ENCODE assay signal across 8 cellular contexts in the genomic region with DNA sequence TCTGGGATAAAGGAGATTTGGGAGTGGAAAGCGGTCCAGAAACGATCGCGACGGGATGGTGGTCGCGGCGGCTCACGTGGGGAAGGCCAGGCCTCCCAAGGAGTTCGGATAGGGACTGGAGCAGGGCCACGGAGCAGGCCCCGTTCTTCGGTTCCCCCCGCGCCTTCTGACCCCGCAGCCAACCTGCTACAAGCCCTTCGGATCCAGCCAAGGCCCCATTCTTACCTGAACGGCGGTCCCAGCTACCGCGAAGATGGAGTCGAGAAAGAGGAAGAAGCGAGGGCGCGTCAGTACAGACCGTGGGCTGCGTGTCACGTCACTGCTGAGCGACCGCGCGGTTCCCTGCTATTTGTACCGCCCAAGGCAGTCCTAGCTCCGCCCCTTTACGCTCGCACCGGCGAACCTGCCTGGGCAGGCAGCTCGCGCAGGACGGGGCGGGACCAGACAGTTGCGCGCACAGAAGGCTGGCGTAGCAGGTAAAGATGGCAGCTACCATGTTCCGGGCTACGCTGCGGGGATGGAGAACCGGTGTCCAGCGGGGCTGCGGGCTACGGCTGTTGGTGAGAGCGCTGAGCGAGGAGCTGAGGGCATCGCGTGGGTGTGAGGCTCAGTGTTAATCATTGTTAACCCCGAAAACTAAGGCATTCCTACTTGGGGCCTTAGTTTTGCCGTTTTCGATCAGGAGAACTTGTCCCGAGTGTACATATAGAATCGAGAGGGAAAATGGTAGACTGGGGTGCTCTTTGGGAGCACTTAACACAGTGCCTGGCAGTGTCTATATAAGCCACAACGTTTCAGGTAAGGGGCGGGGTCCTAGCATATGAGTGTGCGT. TPM values are rescaled to one million over a fixed set of nuclear protein-coding genes. Genes with fewer than 3 reads are reported as not detected.
DNase-seq lines count a peak whose midpoint lies in the region; ATAC-seq and TF ChIP-seq lines count a peak whose summit lies in the region.

Gene FAU (minus strand): TSS at position 270 of the 832 bp plus-strand sequence. CDS start 321 bp downstream, outside the sequence.
Gene MRPL49 (plus strand): TSS at position 457 of the 832 bp plus-strand sequence. CDS start 26 bp downstream, at position 483.

- H3K4me3 Mint-ChIP-seq in Calu3 (ENCODE audit: low read depth, unreplicated experiment) (peak within 1 kb of the TSS; percentile 98), endothelial cell (ENCODE audit: unreplicated experiment) (peak within 1 kb of the TSS; percentile 99)

- H4K20me1 ChIP-seq in OCI-LY3 (ENCODE audit: insufficient read depth, low read length): no peaks in the 10 kb centered on the region

- DNase-seq in Calu3: peak; percentile 99
- peak; percentile 92 for DNase-seq in HuH-7 (ENCODE audit: low spot score)
- DNase-seq in activated CD8-positive, alpha-beta memory T cell treated with anti-CD3 and anti-CD28 coated beads, Interleukin-2, amount 50 U/mL, for 48 hours: peak; percentile 98
- peak; percentile 96 for DNase-seq in endothelial cell (ENCODE audit: low spot score)
- DNase-seq in middle frontal gyrus (ENCODE audit: extremely low spot score, low spot score): peak; percentile 95
- peak; percentile 99 for DNase-seq in stimulated activated CD8-positive, alpha-beta memory T cell treated with anti-CD3 and anti-CD28 coated beads, Interleukin-2, amount 100 ng/mL, for 48 hours (ENCODE audit: low read depth in 2 of 2)

- peaks cover 85% of the 10 kb centered on the region for H3K36me3 Mint-ChIP-seq in Calu3 (ENCODE audit: insufficient read depth, unreplicated experiment)
- peaks cover 34% of the 10 kb centered on the region for H3K36me3 Mint-ChIP-seq in endothelial cell (ENCODE audit: low read depth, unreplicated experiment)

- intact Hi-C loops in Calu3 (cut with micrococcal nuclease; ENCODE audit: unreplicated experiment): no loop called here

- TF ChIP-seq CTCF in Calu3 (IDR thresholded peaks at IDR 0.05; ENCODE audit: unreplicated experiment) (no peak), OCI-LY3 (IDR thresholded peaks at IDR 0.05; ENCODE audit: low read depth, low read length) (no peak), endothelial cell (IDR thresholded peaks at IDR 0.05; ENCODE audit: unreplicated experiment) (no peak)

- H3K4me3 ChIP-seq in OCI-LY3 (ENCODE audit: low read length): peak within 1 kb of the TSS; percentile 95

- peak within 1 kb of the TSS; percentile 97 for H3K9ac ChIP-seq in OCI-LY3 (ENCODE audit: low read length)

- no peaks in the 10 kb centered on the region for H3K27me3 Mint-ChIP-seq in Calu3 (ENCODE audit: unreplicated experiment)
- H3K27me3 Mint-ChIP-seq in endothelial cell (ENCODE audit: unreplicated experiment): peaks cover 14% of the 10 kb centered on the region

- H3K9me3 Mint-ChIP-seq in Calu3 (ENCODE audit: low read depth, unreplicated experiment): no peaks in the 10 kb centered on the region
- H3K9me3 Mint-ChIP-seq in endothelial cell (ENCODE audit: unreplicated experiment): no peaks in the 10 kb centered on the region

- peaks cover 63% of the 10 kb centered on the region for H3K79me2 ChIP-seq in OCI-LY3 (ENCODE audit: low read length)

- H3K4me1 ChIP-seq in OCI-LY3 (ENCODE audit: low read length): peaks cover 24% of the 10 kb centered on the region

- H2AFZ ChIP-seq in OCI-LY3 (ENCODE audit: low read depth, low read length): peak within 1 kb of the TSS; percentile 52; the same call in 1 of the 2 replicates

- no peaks in the 10 kb centered on the region for H3K9me3 ChIP-seq in OCI-LY3 (ENCODE audit: insufficient read depth, low read length)

- H3K4me1 Mint-ChIP-seq in Calu3 (ENCODE audit: low read depth, unreplicated experiment) (peaks cover 25% of the 10 kb centered on the region), endothelial cell (ENCODE audit: unreplicated experiment) (peaks cover 23% of the 10 kb centered on the region)

- CTCF ChIA-PET in Calu3 (lab: Charles Lee): interaction anchor here (0.6 to 1.8 kb wide), 10 partner anchors 9 to 381 kb away, joined by 3 to 14 read pairs (median 4); partner anchors contain the start of genes CAPN1, SAC3D1 and SYVN1

- peak; percentile 54 for ATAC-seq in GM21447 (IDR thresholded peaks at IDR 0.05; ENCODE audit: unreplicated experiment)

- H3K36me3 ChIP-seq in OCI-LY3 (replicated peaks; ENCODE audit: low read depth, low read length): peaks cover 47% of the 10 kb centered on the region

- no peaks in the 10 kb centered on the region for H3K27me3 ChIP-seq in OCI-LY3 (ENCODE audit: low read depth, low read length)

- H3K27ac Mint-ChIP-seq in Calu3 (ENCODE audit: unreplicated experiment) (peak within 1 kb of the TSS; percentile 99), endothelial cell (ENCODE audit: unreplicated experiment) (peak within 1 kb of the TSS; percentile 93)

- TSS peak; percentile 72 for BruUV-seq in Calu3 (replicated peaks; lab: Mats Ljungman, UMichigan)

- H3K4me2 ChIP-seq in OCI-LY3 (ENCODE audit: low read length): peak within 1 kb of the TSS; percentile 91

- peak within 1 kb of the TSS; percentile 78 for H3K27ac ChIP-seq in OCI-LY3 (ENCODE audit: low read length)

RNA-seq across cellular contexts. Expression of gene FAU, which starts in this region (rescaled TPM):
- total RNA-seq in Calu3 (2022): 650 and 668 TPM in 2 replicates
- total RNA-seq in endothelial cell (ENCODE audit: unreplicated experiment): 998 TPM

RNA-seq across cellular contexts. Expression of gene MRPL49, which starts in this region (rescaled TPM):
- total RNA-seq in Calu3 (2022) (84.1 and 97.9 TPM in 2 replicates), endothelial cell (ENCODE audit: unreplicated experiment) (40.2 TPM)

Comparison
In these comparisons a context has a peak if more than half of its experiments do, and no peak if none do; other contexts are left out.
1. Peak in every context shown above with its lines: DNase-seq, ATAC-seq, H3K4me3 ChIP-seq and H3K27ac ChIP-seq.